ENCODE assay signal across 1 cellular context in the genomic region with DNA sequence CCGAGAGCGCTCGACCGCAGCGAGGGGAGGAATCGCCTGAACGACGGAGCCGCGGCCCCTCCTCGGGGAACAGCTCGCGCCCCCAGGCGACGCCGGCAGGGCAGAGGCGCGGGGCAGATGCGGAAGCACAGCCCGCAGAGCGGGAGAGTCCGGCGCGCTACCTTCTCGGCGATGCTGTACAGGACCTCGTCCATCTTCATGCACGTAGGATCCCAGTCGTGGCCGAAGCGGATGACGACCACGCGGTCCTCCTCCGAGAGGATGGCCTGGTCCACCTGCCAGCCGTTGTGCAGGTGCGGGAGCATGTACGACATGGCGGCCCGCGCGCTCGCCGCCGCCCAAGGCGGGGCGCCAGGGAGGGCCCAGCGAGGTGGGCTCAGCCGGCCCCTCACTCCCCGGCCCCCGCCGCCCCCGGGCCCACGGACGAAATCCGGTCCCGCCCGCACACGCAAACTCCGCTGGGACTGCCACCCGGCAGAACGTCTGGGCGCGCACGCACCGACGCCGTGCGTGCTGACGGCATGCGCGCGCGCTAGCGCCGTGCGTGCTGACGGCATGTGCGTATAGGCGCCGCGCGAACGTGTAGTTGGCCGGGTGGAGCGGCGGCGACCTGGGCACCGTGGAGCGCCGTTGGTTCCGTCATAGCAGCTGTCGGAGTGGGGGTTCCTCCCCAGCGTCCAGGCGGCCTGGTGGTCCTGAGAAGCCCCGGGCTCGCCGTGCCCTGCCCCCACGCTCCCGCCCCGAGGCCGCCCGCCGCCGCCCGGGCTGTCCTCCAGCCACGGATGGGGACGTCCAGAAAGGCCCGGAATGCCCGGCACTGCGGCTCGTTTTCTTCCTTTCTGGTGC.
TF ChIP-seq lines count a peak whose summit lies in the region.

A gene with protein sequence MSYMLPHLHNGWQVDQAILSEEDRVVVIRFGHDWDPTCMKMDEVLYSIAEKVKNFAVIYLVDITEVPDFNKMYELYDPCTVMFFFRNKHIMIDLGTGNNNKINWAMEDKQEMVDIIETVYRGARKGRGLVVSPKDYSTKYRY (minus strand): TSS at position 485 of the 846 bp plus-strand sequence. CDS start 171 bp downstream, at position 314.

TF ChIP-seq in IMR-90, 13 proteins besides CTCF, POLR2A, EP300 and RAD21:
- TF ChIP-seq RCOR1 (IDR thresholded peaks at IDR 0.05; ENCODE audit: insufficient replicate concordance, low read length) (no peak), ELK1 (IDR thresholded peaks at IDR 0.05; ENCODE audit: borderline replicate concordance, low read depth, low read length) (no peak), CEBPB (IDR thresholded peaks at IDR 0.05; ENCODE audit: low read depth, low read length) (no peak), BHLHE40 (IDR thresholded peaks at IDR 0.05; ENCODE audit: low read depth, low read length) (peak; percentile 90), MXI1 (IDR thresholded peaks at IDR 0.05; ENCODE audit: borderline replicate concordance, low read depth, low read length) (peak; percentile 59; the same call in 1 of the 2 replicates), RFX5 (IDR thresholded peaks at IDR 0.05; ENCODE audit: low read depth, low read length) (no peak), MAZ (IDR thresholded peaks at IDR 0.05; ENCODE audit: borderline replicate concordance, low read depth, low read length) (peak; percentile 27; the same call in 1 of the 2 replicates), FOS (IDR thresholded peaks at IDR 0.05; ENCODE audit: low read depth, low read length) (0 out of 2 replicates have a peak, but pooled peaks have one; percentile 28), NFE2L2 (IDR thresholded peaks at IDR 0.05; ENCODE audit: low read depth, low read length) (no peak), SMC3 (IDR thresholded peaks at IDR 0.05; ENCODE audit: low read depth, low read length) (no peak), CHD1 (IDR thresholded peaks at IDR 0.05; ENCODE audit: low read depth, low read length) (no peak; the same call in 1 of the 2 replicates), MAFK (IDR thresholded peaks at IDR 0.05; ENCODE audit: low read depth, low read length) (no peak)
- TF ChIP-seq, protein P1, sequence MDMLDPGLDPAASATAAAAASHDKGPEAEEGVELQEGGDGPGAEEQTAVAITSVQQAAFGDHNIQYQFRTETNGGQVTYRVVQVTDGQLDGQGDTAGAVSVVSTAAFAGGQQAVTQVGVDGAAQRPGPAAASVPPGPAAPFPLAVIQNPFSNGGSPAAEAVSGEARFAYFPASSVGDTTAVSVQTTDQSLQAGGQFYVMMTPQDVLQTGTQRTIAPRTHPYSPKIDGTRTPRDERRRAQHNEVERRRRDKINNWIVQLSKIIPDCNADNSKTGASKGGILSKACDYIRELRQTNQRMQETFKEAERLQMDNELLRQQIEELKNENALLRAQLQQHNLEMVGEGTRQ (IDR thresholded peaks at IDR 0.05; ENCODE audit: low read depth, low read length), result no peak
TF ChIP-seq in IMR-90: peak in this region for 4.
